Comparison of ENCODE assay signal across 10 cellular contexts in genomic region chr6:27720607-27721580, GRCh38.
DNase-seq lines count a peak whose midpoint lies in the region; ATAC-seq and TF ChIP-seq lines count a peak whose summit lies in the region.
"Had no signal": no experiment of that assay in that cellular context is flagged by ENCODE, and none has a peak within 500 bp of the region (broad histone marks: within the 10 kb centered on the region; RNA-seq: fewer than 3 reads in every experiment).

No MANE protein-coding gene starts in this region.

- no peaks in the 10 kb centered on the region for H3K36me3 Mint-ChIP-seq in activated CD8-positive, alpha-beta T cell treated with anti-CD3 and anti-CD28 coated beads for 36 hours (ENCODE audit: low read depth)
- no peaks in the 10 kb centered on the region for H3K36me3 Mint-ChIP-seq in activated CD8-positive, alpha-beta T cell treated with anti-CD3 and anti-CD28 coated beads, Interleukin-2, amount 10 ng/mL, durations not matched to agents 7 days and 5 days (ENCODE audit: low read depth)
- no peaks in the 10 kb centered on the region for H3K36me3 Mint-ChIP-seq in endodermal cell (ENCODE audit: low read depth)

- H3K4me3 ChIP-seq in endodermal cell (ENCODE audit: low read length) (peak overlapping the region; percentile 77), prostate gland (no peak overlapping the region), A673 (ENCODE audit: low read depth, low read length, poor library complexity, severe bottlenecking) (no peak overlapping the region)

- no peaks in the 10 kb centered on the region for H3K9me3 Mint-ChIP-seq in activated CD8-positive, alpha-beta T cell treated with anti-CD3 and anti-CD28 coated beads for 36 hours
- H3K9me3 Mint-ChIP-seq in activated CD8-positive, alpha-beta T cell treated with anti-CD3 and anti-CD28 coated beads, Interleukin-2, amount 10 ng/mL, durations not matched to agents 7 days and 5 days (ENCODE audit: insufficient read depth) = no peaks in the 10 kb centered on the region
- H3K9me3 Mint-ChIP-seq in endodermal cell = no peaks in the 10 kb centered on the region
- H3K9me3 Mint-ChIP-seq: CD4-positive, alpha-beta T cell had no signal

- ATAC-seq in activated CD8-positive, alpha-beta T cell treated with anti-CD3 and anti-CD28 coated beads for 36 hours = no peak
- ATAC-seq in activated CD8-positive, alpha-beta T cell treated with anti-CD3 and anti-CD28 coated beads, Interleukin-2, amount 10 ng/mL, durations not matched to agents 7 days and 5 days = no peak

- WGBS in endodermal cell (ENCODE audit: insufficient coverage in 1 of 2, insufficient read length in 1 of 2), 2 experiments = 18 to 23% methylated on average over 8 to 17 of the region's 19 CpGs
- WGBS in prostate gland = 52% methylated on average over 19 of the region's 19 CpGs

- no peaks in the 10 kb centered on the region for H3K4me1 ChIP-seq in endodermal cell (ENCODE audit: control insufficient read depth, insufficient read depth, low read length)
- no peaks in the 10 kb centered on the region for H3K4me1 ChIP-seq in prostate gland (replicated peaks)
- H3K4me1 ChIP-seq in A673 (ENCODE audit: insufficient read depth, low read length, poor library complexity, severe bottlenecking) = no peaks in the 10 kb centered on the region

- no peak overlapping the region for H3K4me3 Mint-ChIP-seq in activated CD8-positive, alpha-beta T cell treated with anti-CD3 and anti-CD28 coated beads for 36 hours
- no peak overlapping the region for H3K4me3 Mint-ChIP-seq in activated CD8-positive, alpha-beta T cell treated with anti-CD3 and anti-CD28 coated beads, Interleukin-2, amount 10 ng/mL, durations not matched to agents 7 days and 5 days
- peak overlapping the region; percentile 62 for H3K4me3 Mint-ChIP-seq in endodermal cell
- H3K4me3 Mint-ChIP-seq: CD4-positive, alpha-beta T cell had no signal

- no TSS peak for BruUV-seq in A673 (replicated peaks; lab: Mats Ljungman, UMichigan)

- H3K27me3 ChIP-seq in endodermal cell (ENCODE audit: control insufficient read depth, insufficient read depth, low read length, poor library complexity, severe bottlenecking) (no peaks in the 10 kb centered on the region), prostate gland (replicated peaks; ENCODE audit: insufficient read depth) (peaks cover 8% of the 10 kb centered on the region), A673 (replicated peaks; ENCODE audit: insufficient read depth, low read depth, low read length, poor library complexity) (no peaks in the 10 kb centered on the region)

- H3K36me3 ChIP-seq in endodermal cell (ENCODE audit: control insufficient read depth, insufficient read depth, low read length) = no peaks in the 10 kb centered on the region
- no peaks in the 10 kb centered on the region for H3K36me3 ChIP-seq in prostate gland
- no peaks in the 10 kb centered on the region for H3K36me3 ChIP-seq in A673 (ENCODE audit: insufficient read depth, low read length, poor library complexity, severe bottlenecking)

- intact Hi-C loops in activated CD8-positive, alpha-beta T cell treated with anti-CD3 and anti-CD28 coated beads for 36 hours (cut with micrococcal nuclease) = no loop called here
- intact Hi-C loops in prostate gland (cut with DNase I) (no loop called here), A673 (cut with micrococcal nuclease; ENCODE audit: unreplicated experiment) (no loop called here)

- peaks cover 16% of the 10 kb centered on the region for H3K4me1 Mint-ChIP-seq in activated CD8-positive, alpha-beta T cell treated with anti-CD3 and anti-CD28 coated beads for 36 hours (ENCODE audit: low read depth)
- H3K4me1 Mint-ChIP-seq in activated CD8-positive, alpha-beta T cell treated with anti-CD3 and anti-CD28 coated beads, Interleukin-2, amount 10 ng/mL, durations not matched to agents 7 days and 5 days (ENCODE audit: low read depth) = peaks cover 21% of the 10 kb centered on the region
- H3K4me1 Mint-ChIP-seq in endodermal cell = peaks cover 10% of the 10 kb centered on the region

- peaks cover 21% of the 10 kb centered on the region for H3K27me3 Mint-ChIP-seq in activated CD8-positive, alpha-beta T cell treated with anti-CD3 and anti-CD28 coated beads for 36 hours
- peaks cover 22% of the 10 kb centered on the region for H3K27me3 Mint-ChIP-seq in activated CD8-positive, alpha-beta T cell treated with anti-CD3 and anti-CD28 coated beads, Interleukin-2, amount 10 ng/mL, durations not matched to agents 7 days and 5 days (ENCODE audit: low read depth)
- peaks cover 2% of the 10 kb centered on the region for H3K27me3 Mint-ChIP-seq in endodermal cell (ENCODE audit: insufficient read depth)

- peak; percentile 41 for DNase-seq in activated CD8-positive, alpha-beta T cell treated with anti-CD3 and anti-CD28 coated beads for 36 hours
- DNase-seq in activated CD8-positive, alpha-beta T cell treated with anti-CD3 and anti-CD28 coated beads, Interleukin-2, amount 10 ng/mL, durations not matched to agents 7 days and 5 days = no peak
- DNase-seq in NCI-H460 (ENCODE audit: extremely low read depth, low read depth) (peak; percentile 56), endodermal cell (peak; percentile 91), renal cortical epithelial cell (ENCODE audit: low read depth) (peak; percentile 24), prostate gland (ENCODE audit: low spot score) (no peak), A673 (ENCODE audit: low spot score) (no peak), NCI-H345 treated with DMSO at 0.1 percent for 48 hours (lab: John Stamatoyannopoulos, UW; ENCODE audit: unreplicated experiment) (no peak)
- DNase-seq: CD4-positive, alpha-beta T cell; NCI-H1930 had no signal

- CTCF ChIA-PET in activated CD8-positive, alpha-beta T cell treated with anti-CD3 and anti-CD28 coated beads for 36 hours (lab: Charles Lee) = no interaction called here
- CTCF ChIA-PET in activated CD8-positive, alpha-beta T cell treated with anti-CD3 and anti-CD28 coated beads, Interleukin-2, amount 10 ng/mL, durations not matched to agents 7 days and 5 days (lab: Charles Lee) = no interaction called here
- CTCF ChIA-PET in A673 (lab: Charles Lee) = no interaction called here

- H3K9ac ChIP-seq in endodermal cell (ENCODE audit: extremely low read depth, low read length, poor library complexity, severe bottlenecking) = no peak overlapping the region

- no peak for TF ChIP-seq CTCF in activated CD8-positive, alpha-beta T cell treated with anti-CD3 and anti-CD28 coated beads for 36 hours (IDR thresholded peaks at IDR 0.05)
- peak; percentile 55 for TF ChIP-seq CTCF in endodermal cell (conservative IDR thresholded peaks at IDR 0.05)
- TF ChIP-seq CTCF in prostate gland (IDR thresholded peaks at IDR 0.05) = no peak
- no peak for TF ChIP-seq CTCF in A673 (conservative IDR thresholded peaks at IDR 0.05; ENCODE audit: low read depth, low read length)

- H3K27ac Mint-ChIP-seq in activated CD8-positive, alpha-beta T cell treated with anti-CD3 and anti-CD28 coated beads for 36 hours = no peak overlapping the region
- H3K27ac Mint-ChIP-seq in activated CD8-positive, alpha-beta T cell treated with anti-CD3 and anti-CD28 coated beads, Interleukin-2, amount 10 ng/mL, durations not matched to agents 7 days and 5 days = no peak overlapping the region
- peak overlapping the region; percentile 53 for H3K27ac Mint-ChIP-seq in endodermal cell
- H3K27ac Mint-ChIP-seq: CD4-positive, alpha-beta T cell had no signal

- H3K9me3 ChIP-seq in endodermal cell (ENCODE audit: control insufficient read depth, low read length) = no peaks in the 10 kb centered on the region
- H3K9me3 ChIP-seq in prostate gland = no peaks in the 10 kb centered on the region
- no peaks in the 10 kb centered on the region for H3K9me3 ChIP-seq in A673 (ENCODE audit: low read depth, low read length, poor library complexity, severe bottlenecking)

- POLR2A ChIA-PET in activated CD8-positive, alpha-beta T cell treated with anti-CD3 and anti-CD28 coated beads for 36 hours (lab: Charles Lee) = no interaction called here
- POLR2A ChIA-PET in activated CD8-positive, alpha-beta T cell treated with anti-CD3 and anti-CD28 coated beads, Interleukin-2, amount 10 ng/mL, durations not matched to agents 7 days and 5 days (lab: Charles Lee) = no interaction called here
- POLR2A ChIA-PET in A673 (lab: Charles Lee; ENCODE audit: low non-redundant PET) = no interaction called here

- no peak overlapping the region for H3K27ac ChIP-seq in endodermal cell (ENCODE audit: low read depth, low read length)
- no peak overlapping the region for H3K27ac ChIP-seq in prostate gland
- no peak overlapping the region for H3K27ac ChIP-seq in A673 (ENCODE audit: low read depth, low read length, poor library complexity, severe bottlenecking)

- TF ChIP-seq POLR2A in prostate gland (IDR thresholded peaks at IDR 0.05) = no peak

Comparison
In these comparisons a context has a peak if more than half of its experiments do, and no peak if none do; other contexts are left out.
1. DNase-seq: peak in activated CD8-positive, alpha-beta T cell treated with anti-CD3 and anti-CD28 coated beads for 36 hours (single experiment), NCI-H460 (single experiment), endodermal cell (single experiment) and renal cortical epithelial cell (single experiment); none in activated CD8-positive, alpha-beta T cell treated with anti-CD3 and anti-CD28 coated beads, Interleukin-2, amount 10 ng/mL, durations not matched to agents 7 days and 5 days (single experiment), prostate gland (single experiment), A673 (single experiment) and NCI-H345 treated with DMSO at 0.1 percent for 48 hours (single experiment).